ENCODE assay signal across 1 cellular context in the genomic region with DNA sequence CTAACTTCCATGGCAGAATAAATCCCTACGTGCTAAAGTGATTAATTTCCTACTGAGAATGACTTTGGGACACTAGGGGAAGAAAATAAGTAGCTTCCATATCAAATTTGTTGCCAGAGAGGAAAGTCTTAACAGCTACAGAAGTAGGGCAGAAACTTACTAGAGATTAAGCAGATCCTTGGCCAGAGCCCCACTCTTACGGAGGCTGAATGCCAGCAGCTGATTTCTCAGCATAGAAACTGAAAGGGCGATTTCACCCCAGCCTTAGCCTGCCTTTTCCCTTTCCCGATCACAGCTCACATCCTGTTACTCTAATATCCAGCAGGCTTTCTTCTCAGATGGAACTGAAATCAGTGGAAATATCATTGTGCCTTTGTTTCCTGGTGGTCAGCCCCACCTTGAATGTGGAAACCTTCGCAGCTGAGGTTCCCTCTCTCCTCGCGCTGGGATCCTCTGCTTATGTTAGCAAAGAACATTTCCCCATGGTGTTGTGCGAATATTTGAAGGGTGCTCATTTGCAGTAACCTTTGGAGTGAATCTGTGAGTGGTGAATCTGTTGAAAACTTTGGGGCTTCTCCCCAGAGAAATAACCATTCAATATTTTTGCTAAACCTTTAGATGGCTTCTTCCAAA.
TF ChIP-seq lines count a peak whose summit lies in the region.

No MANE protein-coding gene starts in this region.

TF ChIP-seq in GM23338, 12 proteins besides CTCF, POLR2A, EP300 and RAD21 (continued from another document):
- no peak for TF ChIP-seq ZNF462 (CRISPR knock-in tag; IDR thresholded peaks at IDR 0.05)
